ENCODE assay signal across 2 cellular contexts in the genomic region with DNA sequence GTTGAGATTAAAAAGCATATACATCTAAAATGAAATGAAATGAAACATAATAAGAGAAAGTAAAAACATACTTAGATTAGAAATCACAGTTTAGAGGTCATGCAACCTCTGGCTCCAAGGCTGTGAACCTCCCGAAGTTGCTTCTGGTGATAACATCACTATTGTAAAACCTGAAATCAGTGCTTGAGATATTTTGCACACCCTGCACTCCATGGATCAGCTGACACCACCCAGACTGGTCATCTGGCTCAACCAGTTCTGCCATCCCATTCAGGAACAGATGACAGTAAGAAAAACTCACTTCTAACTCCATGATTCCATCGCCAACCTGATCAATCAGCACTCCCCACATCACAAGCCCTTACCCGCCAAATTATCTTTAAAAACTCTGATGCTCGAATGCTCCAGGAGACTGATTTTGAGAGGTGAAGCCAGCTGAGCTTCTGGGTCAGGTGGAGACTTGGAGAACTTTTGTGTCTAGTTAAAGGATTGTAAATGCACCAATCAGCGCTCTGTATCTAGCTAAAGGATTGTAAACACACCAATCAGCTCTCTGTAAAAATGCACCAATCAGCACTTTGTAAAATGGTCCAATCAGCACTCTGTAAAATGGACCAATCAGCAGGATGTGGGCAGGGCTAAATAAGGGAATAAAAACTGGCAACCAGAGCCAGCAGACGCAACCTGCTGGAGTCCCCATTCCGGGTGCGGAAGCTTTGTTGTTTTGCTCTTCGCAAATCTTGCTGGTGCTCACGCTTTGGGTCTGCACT.
TF ChIP-seq lines count a peak whose summit lies in the region.

No MANE protein-coding gene starts in this region.

TF ChIP-seq in HepG2, 621 proteins besides CTCF, POLR2A, EP300 and RAD21 (continued from another document):
- TF ChIP-seq, protein P1, sequence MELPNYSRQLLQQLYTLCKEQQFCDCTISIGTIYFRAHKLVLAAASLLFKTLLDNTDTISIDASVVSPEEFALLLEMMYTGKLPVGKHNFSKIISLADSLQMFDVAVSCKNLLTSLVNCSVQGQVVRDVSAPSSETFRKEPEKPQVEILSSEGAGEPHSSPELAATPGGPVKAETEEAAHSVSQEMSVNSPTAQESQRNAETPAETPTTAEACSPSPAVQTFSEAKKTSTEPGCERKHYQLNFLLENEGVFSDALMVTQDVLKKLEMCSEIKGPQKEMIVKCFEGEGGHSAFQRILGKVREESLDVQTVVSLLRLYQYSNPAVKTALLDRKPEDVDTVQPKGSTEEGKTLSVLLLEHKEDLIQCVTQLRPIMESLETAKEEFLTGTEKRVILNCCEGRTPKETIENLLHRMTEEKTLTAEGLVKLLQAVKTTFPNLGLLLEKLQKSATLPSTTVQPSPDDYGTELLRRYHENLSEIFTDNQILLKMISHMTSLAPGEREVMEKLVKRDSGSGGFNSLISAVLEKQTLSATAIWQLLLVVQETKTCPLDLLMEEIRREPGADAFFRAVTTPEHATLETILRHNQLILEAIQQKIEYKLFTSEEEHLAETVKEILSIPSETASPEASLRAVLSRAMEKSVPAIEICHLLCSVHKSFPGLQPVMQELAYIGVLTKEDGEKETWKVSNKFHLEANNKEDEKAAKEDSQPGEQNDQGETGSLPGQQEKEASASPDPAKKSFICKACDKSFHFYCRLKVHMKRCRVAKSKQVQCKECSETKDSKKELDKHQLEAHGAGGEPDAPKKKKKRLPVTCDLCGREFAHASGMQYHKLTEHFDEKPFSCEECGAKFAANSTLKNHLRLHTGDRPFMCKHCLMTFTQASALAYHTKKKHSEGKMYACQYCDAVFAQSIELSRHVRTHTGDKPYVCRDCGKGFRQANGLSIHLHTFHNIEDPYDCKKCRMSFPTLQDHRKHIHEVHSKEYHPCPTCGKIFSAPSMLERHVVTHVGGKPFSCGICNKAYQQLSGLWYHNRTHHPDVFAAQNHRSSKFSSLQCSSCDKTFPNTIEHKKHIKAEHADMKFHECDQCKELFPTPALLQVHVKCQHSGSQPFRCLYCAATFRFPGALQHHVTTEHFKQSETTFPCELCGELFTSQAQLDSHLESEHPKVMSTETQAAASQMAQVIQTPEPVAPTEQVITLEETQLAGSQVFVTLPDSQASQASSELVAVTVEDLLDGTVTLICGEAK (IDR thresholded peaks at IDR 0.05) = no peak
- TF ChIP-seq, protein P1 (CRISPR knock-in tag; IDR thresholded peaks at IDR 0.05) = no peak

TF ChIP-seq in SK-N-SH, 30 proteins besides CTCF, POLR2A, EP300 and RAD21 (continued from another document):
- TF ChIP-seq, protein P2, sequence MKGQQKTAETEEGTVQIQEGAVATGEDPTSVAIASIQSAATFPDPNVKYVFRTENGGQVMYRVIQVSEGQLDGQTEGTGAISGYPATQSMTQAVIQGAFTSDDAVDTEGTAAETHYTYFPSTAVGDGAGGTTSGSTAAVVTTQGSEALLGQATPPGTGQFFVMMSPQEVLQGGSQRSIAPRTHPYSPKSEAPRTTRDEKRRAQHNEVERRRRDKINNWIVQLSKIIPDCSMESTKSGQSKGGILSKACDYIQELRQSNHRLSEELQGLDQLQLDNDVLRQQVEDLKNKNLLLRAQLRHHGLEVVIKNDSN (IDR thresholded peaks at IDR 0.05; ENCODE audit: borderline replicate concordance, low read depth) = no peak
- no peak; the same call in 1 of the 2 replicates for TF ChIP-seq JUND (IDR thresholded peaks at IDR 0.05)
- no peak for TF ChIP-seq SMC3 (IDR thresholded peaks at IDR 0.05; ENCODE audit: low read depth, low read length)
- TF ChIP-seq REST (IDR thresholded peaks at IDR 0.05; ENCODE audit: low read depth, low read length) = no peak
- TF ChIP-seq GABPA (IDR thresholded peaks at IDR 0.05; ENCODE audit: low read depth) = no peak
- TF ChIP-seq PBX3 (IDR thresholded peaks at IDR 0.05) = no peak
- no peak for TF ChIP-seq TAF1 (IDR thresholded peaks at IDR 0.05; ENCODE audit: borderline replicate concordance, low read depth, low read length)
- TF ChIP-seq RCOR1 (IDR thresholded peaks at IDR 0.05; ENCODE audit: low read length) = no peak
- no peak for TF ChIP-seq IRF3 (IDR thresholded peaks at IDR 0.05; ENCODE audit: low read depth, low read length)
